Comparison of ENCODE assay signal across 1 cellular context in genomic region chr7:92813390-92814024, GRCh38.
TF ChIP-seq lines count a peak whose summit lies in the region.

No MANE protein-coding gene starts in this region.

TF ChIP-seq in GM12878, 131 proteins besides CTCF, POLR2A, EP300 and RAD21 (continued from another document and continues in another):
- TF ChIP-seq CUX1 (IDR thresholded peaks at IDR 0.05; ENCODE audit: insufficient replicate concordance, low read depth, low read length) (peak; percentile 21), IRF5 (IDR thresholded peaks at IDR 0.05; ENCODE audit: borderline replicate concordance) (no peak), POLR2AphosphoS2 (IDR thresholded peaks at IDR 0.05; ENCODE audit: low read depth, low read length) (no peak), TCF7 (IDR thresholded peaks at IDR 0.05; ENCODE audit: borderline replicate concordance) (peak; percentile 94), NR2F1 (conservative IDR thresholded peaks at IDR 0.05) (peak; percentile 69), NFXL1 (IDR thresholded peaks at IDR 0.05; ENCODE audit: borderline replicate concordance) (no peak), PAX8 (IDR thresholded peaks at IDR 0.05) (no peak), NFYA (IDR thresholded peaks at IDR 0.05; ENCODE audit: borderline replicate concordance, low read depth, low read length) (no peak), TCF12 (IDR thresholded peaks at IDR 0.05; ENCODE audit: low read depth, low read length) (peak; percentile 87), PRDM15 (CRISPR knock-in tag; IDR thresholded peaks at IDR 0.05) (no peak), SUPT20H (IDR thresholded peaks at IDR 0.05; ENCODE audit: borderline replicate concordance, control insufficient read depth, low read depth, low read length) (no peak), ASH2L (IDR thresholded peaks at IDR 0.05; ENCODE audit: borderline replicate concordance, low read depth) (peak; percentile 63; the same call in 1 of the 2 replicates), CEBPZ (IDR thresholded peaks at IDR 0.05; ENCODE audit: low read depth, low read length) (no peak), BMI1 (IDR thresholded peaks at IDR 0.05; ENCODE audit: borderline replicate concordance) (peak; percentile 50; the same call in 1 of the 2 replicates), WRNIP1 (IDR thresholded peaks at IDR 0.05; ENCODE audit: borderline replicate concordance, low read depth, low read length) (no peak), MXI1 (IDR thresholded peaks at IDR 0.05; ENCODE audit: low read depth, low read length) (no peak), PAX5 (IDR thresholded peaks at IDR 0.05; ENCODE audit: borderline replicate concordance, low read depth, low read length) (peak; percentile 65; the same call in 1 of the 2 replicates), BCLAF1 (IDR thresholded peaks at IDR 0.05) (no peak), ZBTB40 (IDR thresholded peaks at IDR 0.05; ENCODE audit: borderline replicate concordance) (no peak), ATF3 (IDR thresholded peaks at IDR 0.05; ENCODE audit: borderline replicate concordance, extremely low read depth, low read depth, low read length) (no peak), RB1 (IDR thresholded peaks at IDR 0.05; ENCODE audit: borderline replicate concordance) (no peak; the same call in 1 of the 2 replicates), ZNF217 (IDR thresholded peaks at IDR 0.05) (peak; percentile 98), SIN3A (IDR thresholded peaks at IDR 0.05; ENCODE audit: low read depth, low read length) (no peak), SUZ12 (IDR thresholded peaks at IDR 0.05; ENCODE audit: unreplicated experiment) (no peak), CREB1 (IDR thresholded peaks at IDR 0.05; ENCODE audit: low read depth) (peak; percentile 70), GATAD2B (conservative IDR thresholded peaks at IDR 0.05; ENCODE audit: low read depth) (peak; percentile 44; the same call in 1 of the 2 replicates), NFIC (IDR thresholded peaks at IDR 0.05; ENCODE audit: low read depth, low read length) (peak; percentile 99), IRF3 (IDR thresholded peaks at IDR 0.05) (no peak), MEF2B (IDR thresholded peaks at IDR 0.05; ENCODE audit: partially characterized antibody, poor library complexity, severe bottlenecking) (peak; percentile 83), MTA3 (IDR thresholded peaks at IDR 0.05; ENCODE audit: borderline replicate concordance, low read length) (peak; percentile 94; the same call in 1 of the 2 replicates)
